In the genomic region with DNA sequence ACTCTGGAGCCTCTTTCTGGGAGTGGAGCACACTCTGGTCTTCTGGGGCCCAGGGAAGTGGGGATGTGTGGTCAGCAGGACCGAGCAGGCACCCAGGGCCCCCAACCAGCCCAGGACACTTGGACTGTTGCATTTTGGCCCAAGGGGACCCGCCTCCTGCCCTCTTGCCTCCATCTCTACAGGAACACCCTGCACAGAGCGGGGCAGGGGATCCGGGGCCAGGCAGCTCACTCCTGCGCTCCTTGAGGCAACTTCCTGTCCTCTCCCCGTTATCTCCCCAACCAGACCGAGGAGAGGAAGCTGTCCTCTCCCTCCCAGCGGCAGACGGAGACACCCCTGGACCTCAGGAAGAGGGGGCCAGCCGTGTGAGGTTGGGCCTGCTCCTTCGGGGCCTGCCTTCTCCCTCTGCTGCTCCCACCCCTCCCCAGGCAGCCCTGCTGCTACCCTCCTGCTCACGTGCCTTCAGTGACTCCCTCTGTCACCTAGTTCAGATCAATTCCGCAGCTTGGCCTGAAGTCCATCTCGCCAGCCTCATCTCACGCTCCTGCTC, we compare ENCODE assay signal across 1 cellular context.
TF ChIP-seq lines count a peak whose summit lies in the region.

No MANE protein-coding gene starts in this region.

TF ChIP-seq in K562, 482 proteins besides CTCF, POLR2A, EP300 and RAD21 (continued from another document and continues in another):
- no peak for TF ChIP-seq JUN (IDR thresholded peaks at IDR 0.05; ENCODE audit: borderline replicate concordance, low read depth, low read length)
- no peak for TF ChIP-seq JUN (CRISPR knock-in tag; IDR thresholded peaks at IDR 0.05; ENCODE audit: borderline replicate concordance)
- no peak for TF ChIP-seq CCAR2 (IDR thresholded peaks at IDR 0.05; ENCODE audit: low read depth, low read length)
- TF ChIP-seq, protein P1, sequence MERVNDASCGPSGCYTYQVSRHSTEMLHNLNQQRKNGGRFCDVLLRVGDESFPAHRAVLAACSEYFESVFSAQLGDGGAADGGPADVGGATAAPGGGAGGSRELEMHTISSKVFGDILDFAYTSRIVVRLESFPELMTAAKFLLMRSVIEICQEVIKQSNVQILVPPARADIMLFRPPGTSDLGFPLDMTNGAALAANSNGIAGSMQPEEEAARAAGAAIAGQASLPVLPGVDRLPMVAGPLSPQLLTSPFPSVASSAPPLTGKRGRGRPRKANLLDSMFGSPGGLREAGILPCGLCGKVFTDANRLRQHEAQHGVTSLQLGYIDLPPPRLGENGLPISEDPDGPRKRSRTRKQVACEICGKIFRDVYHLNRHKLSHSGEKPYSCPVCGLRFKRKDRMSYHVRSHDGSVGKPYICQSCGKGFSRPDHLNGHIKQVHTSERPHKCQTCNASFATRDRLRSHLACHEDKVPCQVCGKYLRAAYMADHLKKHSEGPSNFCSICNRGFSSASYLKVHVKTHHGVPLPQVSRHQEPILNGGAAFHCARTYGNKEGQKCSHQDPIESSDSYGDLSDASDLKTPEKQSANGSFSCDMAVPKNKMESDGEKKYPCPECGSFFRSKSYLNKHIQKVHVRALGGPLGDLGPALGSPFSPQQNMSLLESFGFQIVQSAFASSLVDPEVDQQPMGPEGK (CRISPR knock-in tag; IDR thresholded peaks at IDR 0.05; ENCODE audit: borderline replicate concordance): no peak
- no peak for TF ChIP-seq ARID3B (CRISPR knock-in tag; IDR thresholded peaks at IDR 0.05; ENCODE audit: borderline replicate concordance)
- peak; percentile 63 for TF ChIP-seq CREM (IDR thresholded peaks at IDR 0.05; ENCODE audit: low read depth)
- TF ChIP-seq SRSF7 (optimal IDR thresholded peaks at IDR 0.05; ENCODE audit: low read depth, low read length): no peak
- no peak for TF ChIP-seq ZNF668 (CRISPR knock-in tag; IDR thresholded peaks at IDR 0.05)
- no peak for TF ChIP-seq E2F3 (CRISPR knock-in tag; IDR thresholded peaks at IDR 0.05)
- no peak for TF ChIP-seq HEY1 (CRISPR knock-in tag; IDR thresholded peaks at IDR 0.05; ENCODE audit: borderline replicate concordance)
- no peak for TF ChIP-seq ZNF146 (CRISPR knock-in tag; IDR thresholded peaks at IDR 0.05; ENCODE audit: unreplicated experiment)
- no peak for TF ChIP-seq HCFC1 (IDR thresholded peaks at IDR 0.05; ENCODE audit: low read depth, low read length)
- no peak for TF ChIP-seq SUPT5H (IDR thresholded peaks at IDR 0.05)
- no peak for TF ChIP-seq THRAP3 (IDR thresholded peaks at IDR 0.05; ENCODE audit: borderline replicate concordance)
- no peak for TF ChIP-seq ARID2 (IDR thresholded peaks at IDR 0.05)
- peak; percentile 80 for TF ChIP-seq NCOR1 (IDR thresholded peaks at IDR 0.05)
- 0 out of 2 replicates have a peak, but pooled peaks have one; percentile 11 for TF ChIP-seq HIVEP1 (CRISPR knock-in tag; IDR thresholded peaks at IDR 0.05)
- TF ChIP-seq, protein P2, sequence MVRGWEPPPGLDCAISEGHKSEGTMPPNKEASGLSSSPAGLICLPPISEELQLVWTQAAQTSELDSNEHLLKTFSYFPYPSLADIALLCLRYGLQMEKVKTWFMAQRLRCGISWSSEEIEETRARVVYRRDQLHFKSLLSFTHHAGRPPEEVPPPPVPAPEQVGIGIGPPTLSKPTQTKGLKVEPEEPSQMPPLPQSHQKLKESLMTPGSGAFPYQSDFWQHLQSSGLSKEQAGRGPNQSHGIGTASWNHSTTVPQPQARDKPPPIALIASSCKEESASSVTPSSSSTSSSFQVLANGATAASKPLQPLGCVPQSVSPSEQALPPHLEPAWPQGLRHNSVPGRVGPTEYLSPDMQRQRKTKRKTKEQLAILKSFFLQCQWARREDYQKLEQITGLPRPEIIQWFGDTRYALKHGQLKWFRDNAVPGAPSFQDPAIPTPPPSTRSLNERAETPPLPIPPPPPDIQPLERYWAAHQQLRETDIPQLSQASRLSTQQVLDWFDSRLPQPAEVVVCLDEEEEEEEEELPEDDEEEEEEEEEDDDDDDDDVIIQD (CRISPR knock-in tag; IDR thresholded peaks at IDR 0.05): no peak
- TF ChIP-seq PHB (CRISPR knock-in tag; IDR thresholded peaks at IDR 0.05): no peak
- no peak for TF ChIP-seq HSF4 (CRISPR knock-in tag; IDR thresholded peaks at IDR 0.05; ENCODE audit: borderline replicate concordance)
- TF ChIP-seq SMARCE1 (IDR thresholded peaks at IDR 0.05): peak; percentile 71
- TF ChIP-seq PPARD (CRISPR knock-in tag; IDR thresholded peaks at IDR 0.05): no peak
- no peak for TF ChIP-seq ILK (tag; IDR thresholded peaks at IDR 0.05; ENCODE audit: borderline replicate concordance, low read depth)
- TF ChIP-seq ELF4 (CRISPR knock-in tag; IDR thresholded peaks at IDR 0.05): no peak
- 0 out of 4 replicates have a peak, but pooled peaks of 1 of the 2 experiments have one; percentile 6 for TF ChIP-seq KDM1A (IDR thresholded peaks at IDR 0.05)
- no peak for TF ChIP-seq HNRNPL (IDR thresholded peaks at IDR 0.05; ENCODE audit: low read depth, low read length)
- no peak for TF ChIP-seq HNRNPUL1 (IDR thresholded peaks at IDR 0.05; ENCODE audit: low read length)
- TF ChIP-seq, protein P3, sequence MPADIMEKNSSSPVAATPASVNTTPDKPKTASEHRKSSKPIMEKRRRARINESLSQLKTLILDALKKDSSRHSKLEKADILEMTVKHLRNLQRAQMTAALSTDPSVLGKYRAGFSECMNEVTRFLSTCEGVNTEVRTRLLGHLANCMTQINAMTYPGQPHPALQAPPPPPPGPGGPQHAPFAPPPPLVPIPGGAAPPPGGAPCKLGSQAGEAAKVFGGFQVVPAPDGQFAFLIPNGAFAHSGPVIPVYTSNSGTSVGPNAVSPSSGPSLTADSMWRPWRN (IDR thresholded peaks at IDR 0.05; ENCODE audit: low read depth): no peak
- TF ChIP-seq FOSL1 (tag; conservative IDR thresholded peaks at IDR 0.05): peak; percentile 40
- TF ChIP-seq SAP30 (IDR thresholded peaks at IDR 0.05; ENCODE audit: borderline replicate concordance, insufficient read depth, low read depth, low read length, poor library complexity, severe bottlenecking): no peak
- TF ChIP-seq MBD2 (IDR thresholded peaks at IDR 0.05; ENCODE audit: borderline replicate concordance, low read depth): peak; percentile 52; the same call in 1 of the 2 replicates
- peak; percentile 39 to 62 for TF ChIP-seq NRF1 (conservative IDR thresholded peaks at IDR 0.05 in 1 of 2, IDR thresholded peaks at IDR 0.05 in 1 of 2)
- no peak for TF ChIP-seq TBL1XR1 (IDR thresholded peaks at IDR 0.05; ENCODE audit: low read length in 2 of 2)
- TF ChIP-seq ZBTB33 (CRISPR knock-in tag; IDR thresholded peaks at IDR 0.05): no peak
- peak; percentile 54; the same call in 1 of the 2 replicates for TF ChIP-seq TOE1 (IDR thresholded peaks at IDR 0.05; ENCODE audit: borderline replicate concordance)
- no peak for TF ChIP-seq TOE1 (CRISPR knock-in tag; IDR thresholded peaks at IDR 0.05; ENCODE audit: borderline replicate concordance, low read depth)
- TF ChIP-seq, protein P4, sequence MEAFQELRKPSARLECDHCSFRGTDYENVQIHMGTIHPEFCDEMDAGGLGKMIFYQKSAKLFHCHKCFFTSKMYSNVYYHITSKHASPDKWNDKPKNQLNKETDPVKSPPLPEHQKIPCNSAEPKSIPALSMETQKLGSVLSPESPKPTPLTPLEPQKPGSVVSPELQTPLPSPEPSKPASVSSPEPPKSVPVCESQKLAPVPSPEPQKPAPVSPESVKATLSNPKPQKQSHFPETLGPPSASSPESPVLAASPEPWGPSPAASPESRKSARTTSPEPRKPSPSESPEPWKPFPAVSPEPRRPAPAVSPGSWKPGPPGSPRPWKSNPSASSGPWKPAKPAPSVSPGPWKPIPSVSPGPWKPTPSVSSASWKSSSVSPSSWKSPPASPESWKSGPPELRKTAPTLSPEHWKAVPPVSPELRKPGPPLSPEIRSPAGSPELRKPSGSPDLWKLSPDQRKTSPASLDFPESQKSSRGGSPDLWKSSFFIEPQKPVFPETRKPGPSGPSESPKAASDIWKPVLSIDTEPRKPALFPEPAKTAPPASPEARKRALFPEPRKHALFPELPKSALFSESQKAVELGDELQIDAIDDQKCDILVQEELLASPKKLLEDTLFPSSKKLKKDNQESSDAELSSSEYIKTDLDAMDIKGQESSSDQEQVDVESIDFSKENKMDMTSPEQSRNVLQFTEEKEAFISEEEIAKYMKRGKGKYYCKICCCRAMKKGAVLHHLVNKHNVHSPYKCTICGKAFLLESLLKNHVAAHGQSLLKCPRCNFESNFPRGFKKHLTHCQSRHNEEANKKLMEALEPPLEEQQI (IDR thresholded peaks at IDR 0.05): no peak
- no peak for TF ChIP-seq ZNF316 (IDR thresholded peaks at IDR 0.05)
- TF ChIP-seq ZNF766 (CRISPR knock-in tag; conservative IDR thresholded peaks at IDR 0.05): peak; percentile 50; the same call in 1 of the 2 replicates
- peak; percentile 50; the same call in 1 of the 2 replicates for TF ChIP-seq ATF4 (CRISPR knock-in tag; IDR thresholded peaks at IDR 0.05)
- TF ChIP-seq, protein P5, sequence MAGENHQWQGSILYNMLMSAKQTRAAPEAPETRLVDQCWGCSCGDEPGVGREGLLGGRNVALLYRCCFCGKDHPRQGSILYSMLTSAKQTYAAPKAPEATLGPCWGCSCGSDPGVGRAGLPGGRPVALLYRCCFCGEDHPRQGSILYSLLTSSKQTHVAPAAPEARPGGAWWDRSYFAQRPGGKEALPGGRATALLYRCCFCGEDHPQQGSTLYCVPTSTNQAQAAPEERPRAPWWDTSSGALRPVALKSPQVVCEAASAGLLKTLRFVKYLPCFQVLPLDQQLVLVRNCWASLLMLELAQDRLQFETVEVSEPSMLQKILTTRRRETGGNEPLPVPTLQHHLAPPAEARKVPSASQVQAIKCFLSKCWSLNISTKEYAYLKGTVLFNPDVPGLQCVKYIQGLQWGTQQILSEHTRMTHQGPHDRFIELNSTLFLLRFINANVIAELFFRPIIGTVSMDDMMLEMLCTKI (IDR thresholded peaks at IDR 0.05; ENCODE audit: partially characterized antibody): no peak
- no peak for TF ChIP-seq REST (CRISPR knock-in tag; IDR thresholded peaks at IDR 0.05; ENCODE audit: low read depth)
- no peak for TF ChIP-seq MCM7 (IDR thresholded peaks at IDR 0.05)
- no peak for TF ChIP-seq TCF15 (CRISPR knock-in tag; IDR thresholded peaks at IDR 0.05)
- no peak for TF ChIP-seq U2AF2 (optimal IDR thresholded peaks at IDR 0.05; ENCODE audit: low read depth, low read length)
- no peak for TF ChIP-seq KLF10 (CRISPR knock-in tag; IDR thresholded peaks at IDR 0.05)
